Comparison of ENCODE assay signal across 1 cellular context in genomic region chr13:23751195-23751594, GRCh38.
TF ChIP-seq lines count a peak whose summit lies in the region.

No MANE protein-coding gene starts in this region.

TF ChIP-seq in IMR-90, 13 proteins besides CTCF, POLR2A, EP300 and RAD21:
- no peak for TF ChIP-seq MAFK (IDR thresholded peaks at IDR 0.05; ENCODE audit: low read depth, low read length)
- no peak for TF ChIP-seq MAZ (IDR thresholded peaks at IDR 0.05; ENCODE audit: borderline replicate concordance, low read depth, low read length)
- TF ChIP-seq SMC3 (IDR thresholded peaks at IDR 0.05; ENCODE audit: low read depth, low read length): no peak
- no peak for TF ChIP-seq FOS (IDR thresholded peaks at IDR 0.05; ENCODE audit: low read depth, low read length)
- no peak for TF ChIP-seq RCOR1 (IDR thresholded peaks at IDR 0.05; ENCODE audit: insufficient replicate concordance, low read length)
- no peak for TF ChIP-seq RFX5 (IDR thresholded peaks at IDR 0.05; ENCODE audit: low read depth, low read length)
- TF ChIP-seq CEBPB (IDR thresholded peaks at IDR 0.05; ENCODE audit: low read depth, low read length): no peak
- no peak for TF ChIP-seq MXI1 (IDR thresholded peaks at IDR 0.05; ENCODE audit: borderline replicate concordance, low read depth, low read length)
- no peak for TF ChIP-seq ELK1 (IDR thresholded peaks at IDR 0.05; ENCODE audit: borderline replicate concordance, low read depth, low read length)
- no peak for TF ChIP-seq CHD1 (IDR thresholded peaks at IDR 0.05; ENCODE audit: low read depth, low read length)
- TF ChIP-seq, protein P1, sequence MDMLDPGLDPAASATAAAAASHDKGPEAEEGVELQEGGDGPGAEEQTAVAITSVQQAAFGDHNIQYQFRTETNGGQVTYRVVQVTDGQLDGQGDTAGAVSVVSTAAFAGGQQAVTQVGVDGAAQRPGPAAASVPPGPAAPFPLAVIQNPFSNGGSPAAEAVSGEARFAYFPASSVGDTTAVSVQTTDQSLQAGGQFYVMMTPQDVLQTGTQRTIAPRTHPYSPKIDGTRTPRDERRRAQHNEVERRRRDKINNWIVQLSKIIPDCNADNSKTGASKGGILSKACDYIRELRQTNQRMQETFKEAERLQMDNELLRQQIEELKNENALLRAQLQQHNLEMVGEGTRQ (IDR thresholded peaks at IDR 0.05; ENCODE audit: low read depth, low read length): no peak
- no peak for TF ChIP-seq BHLHE40 (IDR thresholded peaks at IDR 0.05; ENCODE audit: low read depth, low read length)
